Comparison of ENCODE assay signal across 9 cellular contexts in genomic region chr5:43068037-43068436, GRCh38. TPM values are rescaled to one million over a fixed set of nuclear protein-coding genes. Genes with fewer than 3 reads are reported as not detected.
A peak's percentile ranks its signal among the peaks of the same experiment; 100 is the strongest.
DNase-seq lines count a peak whose midpoint lies in the region; ATAC-seq, FAIRE-seq and TF ChIP-seq lines count a peak whose summit lies in the region.
"Had no signal": no experiment of that assay in that cellular context is flagged by ENCODE, and none has a peak within 500 bp of the region (broad histone marks: within the 10 kb centered on the region; RNA-seq: fewer than 3 reads in every experiment).

No MANE protein-coding gene starts in this region.

- TF ChIP-seq POLR2A in NB4 (IDR thresholded peaks at IDR 0.05; ENCODE audit: extremely low read depth, insufficient read length) (no peak), H1 (IDR thresholded peaks at IDR 0.05; ENCODE audit: control extremely low read depth in 1 of 2, low read depth in 2 of 2, low read length in 2 of 2) (no peak), lower leg skin (IDR thresholded peaks at IDR 0.05) (no peak)

- ATAC-seq in mucosa of descending colon (no peak), GM18502 (IDR thresholded peaks at IDR 0.05; ENCODE audit: poor library complexity, unreplicated experiment) (no peak)

- H3K4ac ChIP-seq in H1 (replicated peaks; ENCODE audit: insufficient read length, low read depth, low read length): no peak overlapping the region

- H3K4me1 Mint-ChIP-seq in CD14-positive monocyte: peaks cover 41% of the 10 kb centered on the region

- H3K27ac ChIP-seq in H1 (ENCODE audit: low read depth, low read length): no peak overlapping the region

- POLR2A ChIA-PET in H1 (lab: Charles Lee; ENCODE audit: partially characterized antibody): interaction anchor here (0.6 to 2.4 kb wide), 3 partner anchors 23 to 52 kb away, joined by 3 to 6 read pairs (median 5); partner anchors contain the start of gene ZNF131

- peaks cover 0 to 4% (median 0%) of the 10 kb centered on the region in 4 experiments; a peak in 2 of 8 replicates for H3K36me3 ChIP-seq in H1 (ENCODE audit: control insufficient read depth in 2 of 4, insufficient read depth in 4 of 4, low read length in 3 of 4)
- H3K36me3 ChIP-seq in neuron (ENCODE audit: insufficient read depth, low read length): peaks cover 21% of the 10 kb centered on the region
- peaks cover 6% of the 10 kb centered on the region for H3K36me3 ChIP-seq in mucosa of descending colon (ENCODE audit: low read depth)

- no peak overlapping the region for H4K91ac ChIP-seq in H1 (replicated peaks; ENCODE audit: insufficient read length, low read length)

- H2BK20ac ChIP-seq in H1 (ENCODE audit: low read length): no peak overlapping the region

- H3K56ac ChIP-seq in H1 (replicated peaks; ENCODE audit: insufficient read length, low read depth, low read length): no peak overlapping the region

- no peak overlapping the region for H3K14ac ChIP-seq in H1 (ENCODE audit: insufficient read length)

- no peak for FAIRE-seq in H1 (lab: Jason Lieb, UNC)
- FAIRE-seq: GM18507 had no signal

- DNase-seq in CD14-positive monocyte (ENCODE audit: low spot score) (no peak), NB4 (ENCODE audit: low read depth) (no peak), H1 (ENCODE audit: low read depth in 1 of 2, low spot score in 2 of 2) (no peak), lower leg skin (ENCODE audit: low spot score in 2 of 2) (no peak), cerebellar nuclear complex (lab: John Stamatoyannopoulos, UW) (no peak), mucosa of descending colon (no peak)

- peaks cover 0 to 6% of the 10 kb centered on the region in 2 experiments; a peak in 1 of 4 replicates for H3K79me2 ChIP-seq in H1 (ENCODE audit: control insufficient read depth in 1 of 2, insufficient read depth in 2 of 2, low read length in 2 of 2)

- H3K9me3 ChIP-seq in H1 (ENCODE audit: insufficient read depth in 2 of 2, low read depth in 1 of 2, low read length in 1 of 2) (no peaks in the 10 kb centered on the region), neuron (ENCODE audit: low read length) (peaks cover 13% of the 10 kb centered on the region), mucosa of descending colon (no peaks in the 10 kb centered on the region)

- H3K27me3 Mint-ChIP-seq in CD14-positive monocyte (ENCODE audit: low read depth in 3 of 3): no peaks in the 10 kb centered on the region

- H4K5ac ChIP-seq in H1 (ENCODE audit: insufficient read length, low read depth, low read length): no peak overlapping the region

- H3K23me2 ChIP-seq in H1 (ENCODE audit: low read depth, low read length): peaks cover 17% of the 10 kb centered on the region

- H2BK12ac ChIP-seq in H1 (ENCODE audit: low read depth, low read length): no peak overlapping the region

- H3K4me3 ChIP-seq in NB4 (ENCODE audit: low read depth, low read length) (peak overlapping the region; percentile 84), H1 (ENCODE audit: extremely low read depth in 1 of 4, insufficient read depth in 2 of 4, low read depth in 3 of 4, low read length in 4 of 4) (peak overlapping the region; percentile 79 to 97 (median 84); a peak in 5 of 8 replicates), neuron (ENCODE audit: low read length) (peak overlapping the region; percentile 84), lower leg skin (ENCODE audit: low read depth, poor library complexity, severe bottlenecking) (no peak overlapping the region), mucosa of descending colon (no peak overlapping the region)

- H3K36me3 Mint-ChIP-seq in CD14-positive monocyte: peaks cover 15 to 32% of the 10 kb centered on the region in 2 donors

- H3K4me1 ChIP-seq in H1 (replicated peaks in 1 of 4; ENCODE audit: control insufficient read depth in 3 of 4, insufficient read depth in 4 of 4, low read length in 3 of 4) (peaks cover 3 to 7% (median 3%) of the 10 kb centered on the region in 4 experiments), neuron (ENCODE audit: insufficient read depth, low read length) (peaks cover 16% of the 10 kb centered on the region), mucosa of descending colon (ENCODE audit: low read depth) (peaks cover 19% of the 10 kb centered on the region)

- H2BK5ac ChIP-seq in H1 (ENCODE audit: low read depth, low read length): no peak overlapping the region

- no peak overlapping the region for H3K9ac ChIP-seq in H1 (replicated peaks in 1 of 4; ENCODE audit: extremely low read depth in 1 of 4, low read depth in 3 of 4, low read length in 3 of 4)

- H2BK15ac ChIP-seq in H1 (ENCODE audit: low read length): no peak overlapping the region

- TF ChIP-seq CTCF in CD14-positive monocyte (IDR thresholded peaks at IDR 0.05): no peak
- TF ChIP-seq CTCF in NB4 (IDR thresholded peaks at IDR 0.05; ENCODE audit: low read depth, low read length): no peak
- TF ChIP-seq CTCF in H1 (IDR thresholded peaks at IDR 0.05; ENCODE audit: control extremely low read depth in 1 of 3, insufficient read depth in 1 of 3, low read depth in 1 of 3, low read length in 3 of 3): no peak
- TF ChIP-seq CTCF in lower leg skin (IDR thresholded peaks at IDR 0.05): no peak
- no peak for TF ChIP-seq CTCF in mucosa of descending colon (IDR thresholded peaks at IDR 0.05)

- no peak for TF ChIP-seq RAD21 in H1 (IDR thresholded peaks at IDR 0.05 in 1 of 2, conservative IDR thresholded peaks at IDR 0.05 in 1 of 2; ENCODE audit: low read depth in 2 of 2, low read length in 2 of 2)

- peak overlapping the region; percentile 94 to 98 for H3K4me3 Mint-ChIP-seq in CD14-positive monocyte

- no peak overlapping the region for H2AFZ ChIP-seq in H1 (ENCODE audit: low read length)
- H2AFZ ChIP-seq in neuron (ENCODE audit: low read depth, low read length): no peak overlapping the region

- H3K27me3 ChIP-seq in H1 (replicated peaks in 1 of 4; ENCODE audit: control insufficient read depth in 3 of 4, extremely low read depth in 1 of 4, insufficient read depth in 3 of 4, low read length in 3 of 4): peaks cover 0 to 3% (median 0%) of the 10 kb centered on the region in 4 experiments; a peak in 1 of 7 replicates
- no peaks in the 10 kb centered on the region for H3K27me3 ChIP-seq in neuron (ENCODE audit: insufficient read depth, low read length)

- 94% methylated on average over 2 of the region's 2 CpGs; no CpG with 5 or more reads in 1 of the 2 experiments for WGBS in H1 (ENCODE audit: extremely low coverage in 1 of 2, insufficient coverage in 1 of 2, insufficient read length in 1 of 2, insufficient replicate concordance in 2 of 2, low coverage in 1 of 2, low lambda C conversion rate in 2 of 2, missing lambda C conversion rate in 1 of 2), 2 experiments
- 56 to 69% methylated on average over 2 of the region's 2 CpGs for WGBS in lower leg skin, 2 donors

- H3K9me3 Mint-ChIP-seq in CD14-positive monocyte: peaks cover 0 to 4% (median 0%) of the 10 kb centered on the region in 7 donors

- no peak overlapping the region for H3K18ac ChIP-seq in H1 (ENCODE audit: extremely low read depth, low read length)

- no peak overlapping the region for H3K23ac ChIP-seq in H1 (ENCODE audit: insufficient read length)

- peak overlapping the region in 4 of 7 donors; percentile 47 to 99 (median 98) for H3K27ac Mint-ChIP-seq in CD14-positive monocyte

- H2AK5ac ChIP-seq in H1 (ENCODE audit: low read depth, low read length): no peak overlapping the region

- CTCF ChIA-PET in H1 (lab: Charles Lee; ENCODE audit: partially characterized antibody): interaction anchor here (0.6 to 4.6 kb wide), 5 partner anchors 26 to 333 kb away, joined by 3 to 17 read pairs (median 4); no protein-coding TSS in a partner anchor

- intact Hi-C loops in CD14-positive monocyte (cut with micrococcal nuclease) (loop anchor here (5.0 to 10.0 kb wide), 5 partner anchors 54 to 414 kb away; partner anchors contain the start of genes HMGCS1 (in 1 of the 2), NIM1K (in 1 of the 2), TMEM267 (in 1 of the 2) and ZNF131 (in 1 of the 2)), lower leg skin (cut with DNase I; ENCODE audit: low total_unique reads) (no loop called here), mucosa of descending colon (cut with DNase I, micrococcal nuclease) (no loop called here)

- no peaks in the 10 kb centered on the region for H3K79me1 ChIP-seq in H1 (ENCODE audit: low read depth, low read length)

- H2BK120ac ChIP-seq in H1 (replicated peaks; ENCODE audit: low read depth, low read length): no peak overlapping the region

- TF ChIP-seq EP300 in H1 (IDR thresholded peaks at IDR 0.05; ENCODE audit: borderline replicate concordance in 1 of 2, low read depth in 2 of 2, low read length in 2 of 2): no peak

- no peaks in the 10 kb centered on the region for H4K20me1 ChIP-seq in H1 (replicated peaks in 1 of 2; ENCODE audit: control insufficient read depth in 1 of 2, insufficient read depth in 2 of 2, low read length in 2 of 2)

- H4K8ac ChIP-seq in H1 (ENCODE audit: extremely low read depth, insufficient read depth, low read length): no peak overlapping the region

- peak overlapping the region; percentile 86 to 92 for H3K4me2 ChIP-seq in H1 (ENCODE audit: insufficient read depth in 1 of 2, low read depth in 2 of 2, low read length in 2 of 2)

TF ChIP-seq in H1, 55 proteins besides CTCF, POLR2A, EP300 and RAD21 (continues in another document):
- no peak for TF ChIP-seq JUN (IDR thresholded peaks at IDR 0.05; ENCODE audit: low read depth, low read length)

RNA-seq across cellular contexts. Expression of gene ANXA2R, which starts 27.9 kb away (rescaled TPM):
- polyA plus RNA-seq in CD14-positive monocyte (1 to 10 TPM; 2.3 to 3.1 TPM), H1 (2011; rRNA removed) (0.08 and 0.11 TPM in 2 replicates)
- total RNA-seq in H1 (2021; fragmentation: NEBNext Ultra II Directional; extraction: Animal tissue kit (Norgen Biotek cat#: 25700)): 0.17 and 0.29 TPM in 2 replicates
- polyA plus RNA-seq in H1 (2011; cell fraction: cytosol; rRNA removed): 0.14 TPM
- polyA plus RNA-seq in H1 (2011; cell fraction: nucleus; rRNA removed): 0.30 TPM
- polyA plus RNA-seq in H1 (2012, experiment 1 of 2): 0.11 TPM in 1 of 4 replicates, not detected in the others
- not detected for polyA plus RNA-seq in H1 (2012, experiment 2 of 2)
- not detected for polyA plus RNA-seq in H1 (2013, experiment 1 of 2)
- polyA plus RNA-seq in H1 (2013, experiment 2 of 2): 0.04 TPM
- polyA minus RNA-seq in H1 (2011; rRNA and poly(A)+ RNA removed): 0.56 and 1.2 TPM in 2 replicates
- not detected for polyA minus RNA-seq in H1 (2011; cell fraction: cytosol; rRNA and poly(A)+ RNA removed)
- 1.2 TPM for polyA minus RNA-seq in H1 (2011; cell fraction: nucleus; rRNA and poly(A)+ RNA removed)
- total RNA-seq in lower leg skin (1 to 10 TPM; 1.1 to 2.7 (median 2.4) TPM), mucosa of descending colon (1 to 10 TPM; 1.3 to 2.3 (median 1.8) TPM)

RNA-seq across cellular contexts. Expression of gene ZNF131, which starts 52.7 kb away (rescaled TPM):
- polyA plus RNA-seq in CD14-positive monocyte (10 to 100 TPM; 13.4 to 17.2 TPM), H1 (2011; rRNA removed) (11.7 and 16.1 TPM in 2 replicates)
- total RNA-seq in H1 (2021; fragmentation: NEBNext Ultra II Directional; extraction: Animal tissue kit (Norgen Biotek cat#: 25700)): 34.9 and 36.3 TPM in 2 replicates
- 21.2 TPM for polyA plus RNA-seq in H1 (2011; cell fraction: cytosol; rRNA removed)
- 20.4 TPM for polyA plus RNA-seq in H1 (2011; cell fraction: nucleus; rRNA removed)
- polyA plus RNA-seq in H1 (2012, experiment 1 of 2): 23.4 to 32.6 TPM (median 24.7 TPM) in 4 replicates
- polyA plus RNA-seq in H1 (2012, experiment 2 of 2): 3.2 TPM
- 42.2 TPM for polyA plus RNA-seq in H1 (2013, experiment 1 of 2)
- polyA plus RNA-seq in H1 (2013, experiment 2 of 2): 42.9 TPM
- polyA minus RNA-seq in H1 (2011; rRNA and poly(A)+ RNA removed): 34.1 and 43.9 TPM in 2 replicates
- 28.8 TPM for polyA minus RNA-seq in H1 (2011; cell fraction: cytosol; rRNA and poly(A)+ RNA removed)
- 65.7 TPM for polyA minus RNA-seq in H1 (2011; cell fraction: nucleus; rRNA and poly(A)+ RNA removed)
- total RNA-seq in lower leg skin (10 to 100 TPM; 29.6 to 43.6 (median 35.8) TPM), mucosa of descending colon (10 to 100 TPM; 26.5 to 32.6 (median 31.2) TPM)

Comparison
In these comparisons a context has a peak if more than half of its experiments do, and no peak if none do; other contexts are left out.
1. H3K4me3 ChIP-seq: peak in NB4 (single experiment), H1 (4 of 4) and neuron (single experiment); none in lower leg skin (single experiment) and mucosa of descending colon (single experiment).
2. intact Hi-C loops: an anchor here in CD14-positive monocyte (5.0 to 10.0 kb wide); none called in lower leg skin and mucosa of descending colon.